Comparison of ENCODE assay signal across 1 cellular context in genomic region chr2:11541693-11542274, GRCh38.
TF ChIP-seq lines count a peak whose summit lies in the region.

No MANE protein-coding gene starts in this region.

TF ChIP-seq in HepG2, 621 proteins besides CTCF, POLR2A, EP300 and RAD21 (continued from another document):
- no peak for TF ChIP-seq U2AF2 (IDR thresholded peaks at IDR 0.05; ENCODE audit: low read depth, low read length)
- no peak for TF ChIP-seq HCFC1 (IDR thresholded peaks at IDR 0.05; ENCODE audit: low read depth, low read length)
- TF ChIP-seq SRY (CRISPR knock-in tag; IDR thresholded peaks at IDR 0.05): 0 out of 2 replicates have a peak, but pooled peaks have one; percentile 9
- no peak for TF ChIP-seq TP53 (CRISPR knock-in tag; conservative IDR thresholded peaks at IDR 0.05)
- TF ChIP-seq TAF15 (IDR thresholded peaks at IDR 0.05; ENCODE audit: low read depth, low read length, poor library complexity, severe bottlenecking): no peak
- TF ChIP-seq ZNF264 (CRISPR knock-in tag; IDR thresholded peaks at IDR 0.05): no peak
- TF ChIP-seq MXI1 (IDR thresholded peaks at IDR 0.05; ENCODE audit: borderline replicate concordance, low read depth, low read length): no peak
- TF ChIP-seq ZNF598 (CRISPR knock-in tag; IDR thresholded peaks at IDR 0.05; ENCODE audit: borderline replicate concordance): no peak
- no peak for TF ChIP-seq TARDBP (CRISPR knock-in tag; IDR thresholded peaks at IDR 0.05)
- no peak for TF ChIP-seq ZNF772 (CRISPR knock-in tag; IDR thresholded peaks at IDR 0.05)
- TF ChIP-seq STAG1 (CRISPR knock-in tag; IDR thresholded peaks at IDR 0.05): no peak
- no peak for TF ChIP-seq FUBP1 (CRISPR knock-in tag; IDR thresholded peaks at IDR 0.05; ENCODE audit: borderline replicate concordance)
- no peak; the same call in 1 of the 2 replicates for TF ChIP-seq SAP130 (CRISPR knock-in tag; IDR thresholded peaks at IDR 0.05; ENCODE audit: low read depth)
- TF ChIP-seq MIER3 (CRISPR knock-in tag; IDR thresholded peaks at IDR 0.05; ENCODE audit: borderline replicate concordance): no peak
- no peak for TF ChIP-seq DDIT3 (CRISPR knock-in tag; IDR thresholded peaks at IDR 0.05)
- no peak for TF ChIP-seq TBL1XR1 (IDR thresholded peaks at IDR 0.05; ENCODE audit: borderline replicate concordance, low read length, partially characterized antibody)
- no peak for TF ChIP-seq ZFP62 (CRISPR knock-in tag; IDR thresholded peaks at IDR 0.05)
- TF ChIP-seq KLF9 (CRISPR knock-in tag; IDR thresholded peaks at IDR 0.05; ENCODE audit: low read depth): no peak
- TF ChIP-seq ERF (CRISPR knock-in tag; IDR thresholded peaks at IDR 0.05): no peak
- TF ChIP-seq ZNF350 (CRISPR knock-in tag; IDR thresholded peaks at IDR 0.05; ENCODE audit: borderline replicate concordance, low read depth): no peak
- no peak for TF ChIP-seq PRPF4 (IDR thresholded peaks at IDR 0.05; ENCODE audit: low read depth, low read length, poor library complexity, severe bottlenecking)
- no peak for TF ChIP-seq ZNF468 (CRISPR knock-in tag; IDR thresholded peaks at IDR 0.05)
- peak; percentile 52; the same call in 1 of the 2 replicates for TF ChIP-seq ZNF879 (CRISPR knock-in tag; IDR thresholded peaks at IDR 0.05)
- TF ChIP-seq CENPT (CRISPR knock-in tag; IDR thresholded peaks at IDR 0.05; ENCODE audit: low read depth): no peak
- no peak for TF ChIP-seq HDAC6 (IDR thresholded peaks at IDR 0.05; ENCODE audit: low read depth, low read length)
- TF ChIP-seq ZMYM2 (CRISPR knock-in tag; IDR thresholded peaks at IDR 0.05): no peak
- peak; percentile 57 for TF ChIP-seq ZNF501 (CRISPR knock-in tag; IDR thresholded peaks at IDR 0.05)
- 0 out of 2 replicates have a peak, but pooled peaks have one; percentile 24 for TF ChIP-seq ZNF546 (CRISPR knock-in tag; conservative IDR thresholded peaks at IDR 0.05)
- 0 out of 2 replicates have a peak, but pooled peaks have one; percentile 6 for TF ChIP-seq TIGD3 (CRISPR knock-in tag; IDR thresholded peaks at IDR 0.05; ENCODE audit: borderline replicate concordance)
- no peak for TF ChIP-seq HNRNPK (IDR thresholded peaks at IDR 0.05; ENCODE audit: low read depth, low read length, poor library complexity, severe bottlenecking)
- TF ChIP-seq JUNB (CRISPR knock-in tag; IDR thresholded peaks at IDR 0.05; ENCODE audit: borderline replicate concordance): no peak
- TF ChIP-seq RELA (CRISPR knock-in tag; IDR thresholded peaks at IDR 0.05): no peak
- TF ChIP-seq ZNF792 (CRISPR knock-in tag; IDR thresholded peaks at IDR 0.05): no peak
- no peak for TF ChIP-seq ZNF549 (CRISPR knock-in tag; IDR thresholded peaks at IDR 0.05)
- TF ChIP-seq FOXO4 (CRISPR knock-in tag; conservative IDR thresholded peaks at IDR 0.05): peak; percentile 63; the same call in 1 of the 2 replicates
- TF ChIP-seq ZEB1 (IDR thresholded peaks at IDR 0.05; ENCODE audit: insufficient replicate concordance, low read depth): no peak
- no peak for TF ChIP-seq ZNF224 (CRISPR knock-in tag; IDR thresholded peaks at IDR 0.05)
- TF ChIP-seq NFATC3 (CRISPR knock-in tag; IDR thresholded peaks at IDR 0.05): no peak
- no peak for TF ChIP-seq ATF5 (CRISPR knock-in tag; IDR thresholded peaks at IDR 0.05; ENCODE audit: low read depth)
- 0 out of 2 replicates have a peak, but pooled peaks have one; percentile 7 for TF ChIP-seq TGIF2 (CRISPR knock-in tag; IDR thresholded peaks at IDR 0.05)
- peak; percentile 31 for TF ChIP-seq ASH2L (IDR thresholded peaks at IDR 0.05; ENCODE audit: insufficient read length, low read depth, low read length)
- TF ChIP-seq MZF1 (CRISPR knock-in tag; IDR thresholded peaks at IDR 0.05; ENCODE audit: borderline replicate concordance): no peak
- no peak for TF ChIP-seq ZNF260 (CRISPR knock-in tag; IDR thresholded peaks at IDR 0.05; ENCODE audit: borderline replicate concordance, low read depth)
- no peak for TF ChIP-seq DR1 (CRISPR knock-in tag; IDR thresholded peaks at IDR 0.05)
- TF ChIP-seq ZNF318 (CRISPR knock-in tag; IDR thresholded peaks at IDR 0.05): no peak
